ENCODE assay signal across 9 cellular contexts in genomic region chr3:138371070-138371950, GRCh38. TPM values are rescaled to one million over a fixed set of nuclear protein-coding genes. Genes with fewer than 3 reads are reported as not detected.
DNase-seq lines count a peak whose midpoint lies in the region; ATAC-seq and TF ChIP-seq lines count a peak whose summit lies in the region.
"Had no signal": no experiment of that assay in that cellular context is flagged by ENCODE, and none has a peak within 500 bp of the region (broad histone marks: within the 10 kb centered on the region; RNA-seq: fewer than 3 reads in every experiment).

No MANE protein-coding gene starts in this region.

- no peak for DNase-seq in endodermal cell
- no peak for DNase-seq in activated CD8-positive, alpha-beta memory T cell treated with anti-CD3 and anti-CD28 coated beads for 24 hours
- DNase-seq in medulla oblongata (ENCODE audit: extremely low spot score) = no peak
- DNase-seq in body of pancreas = no peak
- no peak for DNase-seq in stimulated activated CD8-positive, alpha-beta memory T cell treated with anti-CD3 and anti-CD28 coated beads, Interleukin-4, amount 100 ng/mL, for 48 hours
- DNase-seq: amygdala had no signal

- H3K27ac Mint-ChIP-seq in endodermal cell = no peak overlapping the region

- H3K9me3 Mint-ChIP-seq in endodermal cell = peaks cover 2% of the 10 kb centered on the region

- ATAC-seq in GM18505 (IDR thresholded peaks at IDR 0.05; ENCODE audit: unreplicated experiment) = peak; percentile 99
- ATAC-seq in GM21381 (IDR thresholded peaks at IDR 0.05; ENCODE audit: unreplicated experiment) = peak; percentile 99
- ATAC-seq in HG03354 (IDR thresholded peaks at IDR 0.05; ENCODE audit: poor library complexity, severe bottlenecking, unreplicated experiment) = peak; percentile 100
- ATAC-seq in body of pancreas = no peak

- H3K36me3 ChIP-seq in endodermal cell (ENCODE audit: control insufficient read depth, insufficient read depth, low read length) (no peaks in the 10 kb centered on the region), body of pancreas (replicated peaks in 1 of 2; ENCODE audit: insufficient read depth in 1 of 2, low read depth in 2 of 2) (no peaks in the 10 kb centered on the region)

- 92% methylated on average over 8 to 9 of the region's 9 CpGs for WGBS in endodermal cell (ENCODE audit: insufficient coverage in 1 of 2, insufficient read length in 1 of 2), 2 experiments
- 86 to 87% methylated on average over 9 of the region's 9 CpGs for WGBS in body of pancreas, 2 donors

- peak; percentile 42 for TF ChIP-seq CTCF in endodermal cell (conservative IDR thresholded peaks at IDR 0.05)
- no peak for TF ChIP-seq CTCF in body of pancreas (IDR thresholded peaks at IDR 0.05)

- no peaks in the 10 kb centered on the region for H3K27me3 ChIP-seq in endodermal cell (ENCODE audit: control insufficient read depth, insufficient read depth, low read length, poor library complexity, severe bottlenecking)
- no peaks in the 10 kb centered on the region for H3K27me3 ChIP-seq in body of pancreas

- intact Hi-C loops in body of pancreas (cut with DNase I) = no loop called here

- no peak overlapping the region for H3K9ac ChIP-seq in endodermal cell (ENCODE audit: extremely low read depth, low read length, poor library complexity, severe bottlenecking)

- H3K27ac ChIP-seq in endodermal cell (ENCODE audit: low read depth, low read length) (no peak overlapping the region), body of pancreas (no peak overlapping the region)

- H3K4me1 ChIP-seq in endodermal cell (ENCODE audit: control insufficient read depth, insufficient read depth, low read length) (no peaks in the 10 kb centered on the region), body of pancreas (no peaks in the 10 kb centered on the region)

- H3K4me3 ChIP-seq in endodermal cell (ENCODE audit: low read length) = no peak overlapping the region
- H3K4me3 ChIP-seq in body of pancreas = no peak overlapping the region

- H3K27me3 Mint-ChIP-seq in endodermal cell (ENCODE audit: insufficient read depth) = no peaks in the 10 kb centered on the region

- TF ChIP-seq POLR2A in GM18505 (IDR thresholded peaks at IDR 0.05; ENCODE audit: borderline replicate concordance, extremely low read depth, insufficient read depth, insufficient read length) (no peak), body of pancreas (IDR thresholded peaks at IDR 0.05) (no peak)

- no peaks in the 10 kb centered on the region for H3K9me3 ChIP-seq in endodermal cell (ENCODE audit: control insufficient read depth, low read length)
- H3K9me3 ChIP-seq in body of pancreas = no peaks in the 10 kb centered on the region

- no peak overlapping the region for H3K4me3 Mint-ChIP-seq in endodermal cell

- H3K4me1 Mint-ChIP-seq in endodermal cell = no peaks in the 10 kb centered on the region

- peaks cover 13% of the 10 kb centered on the region for H3K36me3 Mint-ChIP-seq in endodermal cell (ENCODE audit: low read depth)

RNA-seq across cellular contexts. Expression of gene MRAS, which starts 22.9 kb away (rescaled TPM):
- 10 to 100 TPM; 12.8 to 16.1 TPM for total RNA-seq in endodermal cell
- 24.2 TPM for polyA plus RNA-seq in endodermal cell (2013, experiment 1 of 2)
- 24.6 TPM for polyA plus RNA-seq in endodermal cell (2013, experiment 2 of 2)
- 10 to 100 TPM in 1 of 2 donors, 1 to 10 TPM in 1; 9.9 to 20.1 TPM for total RNA-seq in body of pancreas

RNA-seq across cellular contexts. Expression of gene NME9, which starts 41.7 kb away (rescaled TPM):
- total RNA-seq in endodermal cell (1 to 10 TPM in 1 of 2 donors, under 1 TPM in 1; 0.40 to 1.3 TPM), body of pancreas (1 to 10 TPM in 1 of 2 donors, not detected in 1; 1.3 TPM)
- 0.68 TPM for polyA plus RNA-seq in endodermal cell (2013, experiment 1 of 2)
- 0.83 TPM for polyA plus RNA-seq in endodermal cell (2013, experiment 2 of 2)
